In the genomic region with DNA sequence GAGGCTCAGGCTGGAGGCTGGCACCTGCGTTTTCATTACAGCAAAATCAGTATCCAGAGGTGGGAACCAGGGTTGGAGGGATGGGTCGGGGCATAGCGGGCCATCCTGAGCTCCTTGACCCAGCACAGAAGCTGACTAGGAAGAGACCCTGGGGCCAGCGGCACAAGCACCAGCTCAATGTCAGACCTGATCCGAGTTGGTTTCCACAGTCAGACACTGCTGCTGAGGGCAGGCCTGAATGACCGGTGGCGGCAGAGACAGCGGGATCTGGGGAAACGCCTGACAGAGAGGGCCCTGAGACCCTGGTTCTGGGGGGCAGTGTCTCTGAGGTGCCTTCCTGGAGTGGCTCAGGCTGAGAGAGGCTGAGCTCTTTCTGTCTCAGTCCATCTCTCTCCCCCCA, we compare ENCODE assay signal across 18 cellular contexts.
DNase-seq lines count a peak whose midpoint lies in the region; ATAC-seq and TF ChIP-seq lines count a peak whose summit lies in the region.
"Had no signal": no experiment of that assay in that cellular context is flagged by ENCODE, and none has a peak within 500 bp of the region (broad histone marks: within the 10 kb centered on the region; RNA-seq: fewer than 3 reads in every experiment).

No MANE protein-coding gene starts in this region.

- H3K36me3 ChIP-seq in BLaER1 treated with 17β-estradiol and CSF1 and Interleukin-3, amounts not matched to agents 10 nM and 100 nM: no peaks in the 10 kb centered on the region
- H3K36me3 ChIP-seq in A673 (ENCODE audit: insufficient read depth, low read length, poor library complexity, severe bottlenecking): no peaks in the 10 kb centered on the region
- H3K36me3 ChIP-seq: HAP-1 had no signal

- intact Hi-C loops in A673 (cut with micrococcal nuclease; ENCODE audit: unreplicated experiment): no loop called here

- H3K4me3 ChIP-seq in BLaER1 treated with 17β-estradiol and CSF1 and Interleukin-3, amounts not matched to agents 10 nM and 100 nM: no peak overlapping the region
- no peak overlapping the region for H3K4me3 ChIP-seq in A673 (ENCODE audit: low read depth, low read length, poor library complexity, severe bottlenecking)
- H3K4me3 ChIP-seq: HAP-1 had no signal

- H3K9ac ChIP-seq in BLaER1 treated with 17β-estradiol and CSF1 and Interleukin-3, amounts not matched to agents 10 nM and 100 nM: no peak overlapping the region; a peak in 1 of 22 replicates

- H3K36me3 Mint-ChIP-seq in osteocyte (ENCODE audit: unreplicated experiment) (no peaks in the 10 kb centered on the region), type B pancreatic cell (no peaks in the 10 kb centered on the region)
- H3K36me3 Mint-ChIP-seq: CD4-positive, alpha-beta memory T cell had no signal

- peaks cover 0 to 35% (median 26%) of the 10 kb centered on the region in 10 experiments; a peak in 15 of 20 replicates for H3K4me1 ChIP-seq in BLaER1 treated with 17β-estradiol and CSF1 and Interleukin-3, amounts not matched to agents 10 nM and 100 nM
- H3K4me1 ChIP-seq in A673 (ENCODE audit: insufficient read depth, low read length, poor library complexity, severe bottlenecking): no peaks in the 10 kb centered on the region
- H3K4me1 ChIP-seq: HAP-1 had no signal

- TF ChIP-seq CTCF in osteocyte (IDR thresholded peaks at IDR 0.05) (no peak), type B pancreatic cell (conservative IDR thresholded peaks at IDR 0.05) (no peak), A673 (conservative IDR thresholded peaks at IDR 0.05; ENCODE audit: low read depth, low read length) (no peak)

- H3K27me3 ChIP-seq in BLaER1 treated with 17β-estradiol and CSF1 and Interleukin-3, amounts not matched to agents 10 nM and 100 nM: no peaks in the 10 kb centered on the region
- H3K27me3 ChIP-seq in A673 (replicated peaks; ENCODE audit: insufficient read depth, low read depth, low read length, poor library complexity): no peaks in the 10 kb centered on the region

- DNase-seq in mesenteric fat pad (ENCODE audit: low spot score): peak; percentile 76
- peak; percentile 83 for DNase-seq in osteocyte (ENCODE audit: extremely low spot score, unreplicated experiment)
- peak; percentile 47 for DNase-seq in type B pancreatic cell (ENCODE audit: extremely low spot score, unreplicated experiment)
- no peak for DNase-seq in NCI-H774 (lab: John Stamatoyannopoulos, UW)
- no peak for DNase-seq in A673 (ENCODE audit: low spot score)
- DNase-seq: C1 segment of cervical spinal cord; Calu3; CD4-positive, alpha-beta memory T cell; COR-L47; DMS53; DMS79 treated with DMSO at 0.1 percent for 48 hours; GF-D8; GOT3; HFFc6 had no signal

- H3K9me3 Mint-ChIP-seq in osteocyte (ENCODE audit: unreplicated experiment): no peaks in the 10 kb centered on the region
- H3K9me3 Mint-ChIP-seq in type B pancreatic cell: no peaks in the 10 kb centered on the region
- H3K9me3 Mint-ChIP-seq: CD4-positive, alpha-beta memory T cell had no signal

- H3K4me1 Mint-ChIP-seq in osteocyte (ENCODE audit: unreplicated experiment) (no peaks in the 10 kb centered on the region), type B pancreatic cell (ENCODE audit: unreplicated experiment) (no peaks in the 10 kb centered on the region)
- H3K4me1 Mint-ChIP-seq: B cell; CD4-positive, alpha-beta memory T cell had no signal

- CTCF ChIA-PET in A673 (lab: Charles Lee): no interaction called here

- POLR2A ChIA-PET in A673 (lab: Charles Lee; ENCODE audit: low non-redundant PET): no interaction called here

- H3K27ac Mint-ChIP-seq in osteocyte (ENCODE audit: unreplicated experiment): no peak overlapping the region
- H3K27ac Mint-ChIP-seq in type B pancreatic cell: no peak overlapping the region
- H3K27ac Mint-ChIP-seq: B cell; CD4-positive, alpha-beta memory T cell; HFFc6 had no signal

- BruUV-seq in A673 (replicated peaks; lab: Mats Ljungman, UMichigan): no TSS peak

- H3K27ac ChIP-seq in BLaER1 treated with 17β-estradiol and CSF1 and Interleukin-3, amounts not matched to agents 10 nM and 100 nM: no peak overlapping the region
- H3K27ac ChIP-seq in A673 (ENCODE audit: low read depth, low read length, poor library complexity, severe bottlenecking): no peak overlapping the region

- H4K20me1 ChIP-seq in BLaER1 treated with 17β-estradiol and CSF1 and Interleukin-3, amounts not matched to agents 10 nM and 100 nM: no peaks in the 10 kb centered on the region; a peak in 4 of 22 replicates

- ATAC-seq in HG03097 (IDR thresholded peaks at IDR 0.05; ENCODE audit: low FRiP score, unreplicated experiment): no peak

- no peaks in the 10 kb centered on the region for H3K27me3 Mint-ChIP-seq in osteocyte (ENCODE audit: unreplicated experiment)
- H3K27me3 Mint-ChIP-seq in type B pancreatic cell: no peaks in the 10 kb centered on the region
- H3K27me3 Mint-ChIP-seq: B cell; CD4-positive, alpha-beta memory T cell had no signal

- no peaks in the 10 kb centered on the region for H3K9me3 ChIP-seq in BLaER1 treated with 17β-estradiol and CSF1 and Interleukin-3, amounts not matched to agents 10 nM and 100 nM (replicated peaks in 1 of 11)
- H3K9me3 ChIP-seq in A673 (ENCODE audit: low read depth, low read length, poor library complexity, severe bottlenecking): no peaks in the 10 kb centered on the region
- H3K9me3 ChIP-seq: HAP-1 had no signal

- H3K4me2 ChIP-seq in BLaER1 treated with 17β-estradiol and CSF1 and Interleukin-3, amounts not matched to agents 10 nM and 100 nM: peak overlapping the region in 9 of 11 experiments; percentile 44 to 86 (median 72); a peak in 12 of 22 replicates

- H3K4me3 Mint-ChIP-seq in osteocyte (ENCODE audit: unreplicated experiment) (no peak overlapping the region), type B pancreatic cell (no peak overlapping the region)
- H3K4me3 Mint-ChIP-seq: B cell; CD4-positive, alpha-beta memory T cell; HFFc6 had no signal

Comparison
In these comparisons a context has a peak if more than half of its experiments do, and no peak if none do; other contexts are left out.
1. DNase-seq: peak in mesenteric fat pad (single experiment), osteocyte (single experiment) and type B pancreatic cell (single experiment); none in NCI-H774 (single experiment) and A673 (single experiment).